In genomic region chr6:157430834-157431233, GRCh38 we compare ENCODE assay signal across 1 cellular context.
TF ChIP-seq lines count a peak whose summit lies in the region.

No MANE protein-coding gene starts in this region.

TF ChIP-seq in HepG2, 621 proteins besides CTCF, POLR2A, EP300 and RAD21 (continued from another document):
- TF ChIP-seq ZFX (CRISPR knock-in tag; IDR thresholded peaks at IDR 0.05; ENCODE audit: low read depth) (no peak), HES4 (CRISPR knock-in tag; IDR thresholded peaks at IDR 0.05; ENCODE audit: borderline replicate concordance) (no peak), ZZZ3 (CRISPR knock-in tag; IDR thresholded peaks at IDR 0.05; ENCODE audit: borderline replicate concordance) (0 out of 2 replicates have a peak, but pooled peaks have one; percentile 29)
